Comparison of ENCODE assay signal across 8 cellular contexts in genomic region chr17:18314059-18314730, GRCh38.
DNase-seq lines count a peak whose midpoint lies in the region; ATAC-seq lines count a peak whose summit lies in the region.

No MANE protein-coding gene starts in this region.

- H3K4me3 ChIP-seq in iPS-11a (ENCODE audit: low read depth, low read length) = peak overlapping the region; percentile 96
- peak overlapping the region; percentile 72 to 97 (median 92) for H3K4me3 ChIP-seq in skin epidermis

- DNase-seq in activated T-cell treated with anti-CD3 and anti-CD28 coated beads for 4 hours = peak; percentile 7
- DNase-seq in activated T-cell treated with anti-CD3 and anti-CD28 coated beads, Interleukin-2, amount 50 U/mL, for 1 hour = no peak
- no peak for DNase-seq in globus pallidus (ENCODE audit: low spot score)
- no peak for DNase-seq in activated effector memory CD4-positive, alpha-beta T cell treated with Interleukin-2 at 50 U/mL for 16 hours

- peaks cover 16% of the 10 kb centered on the region for H3K36me3 Mint-ChIP-seq in activated naive CD8-positive, alpha-beta T cell

- ATAC-seq in HG03521 (IDR thresholded peaks at IDR 0.05; ENCODE audit: unreplicated experiment) = peak; percentile 4

- H3K9me3 Mint-ChIP-seq in activated naive CD8-positive, alpha-beta T cell (ENCODE audit: low read depth) = no peaks in the 10 kb centered on the region

- peak overlapping the region; percentile 98 for H3K4me3 Mint-ChIP-seq in activated naive CD8-positive, alpha-beta T cell

- H3K27ac Mint-ChIP-seq in activated naive CD8-positive, alpha-beta T cell = peak overlapping the region; percentile 98

- peak overlapping the region; percentile 61 to 98 (median 94) for H3K27ac ChIP-seq in skin epidermis

- H3K27me3 Mint-ChIP-seq in activated naive CD8-positive, alpha-beta T cell = no peaks in the 10 kb centered on the region

- peaks cover 71% of the 10 kb centered on the region for H3K4me1 Mint-ChIP-seq in activated naive CD8-positive, alpha-beta T cell (ENCODE audit: low read depth)
